ENCODE assay signal across 22 cellular contexts in genomic region chr11:125314264-125315087, GRCh38.
A peak's percentile ranks its signal among the peaks of the same experiment; 100 is the strongest.
DNase-seq lines count a peak whose midpoint lies in the region; ATAC-seq and TF ChIP-seq lines count a peak whose summit lies in the region.
"Had no signal": no experiment of that assay in that cellular context is flagged by ENCODE, and none has a peak within 500 bp of the region (broad histone marks: within the 10 kb centered on the region; RNA-seq: fewer than 3 reads in every experiment).

No MANE protein-coding gene starts in this region.

- WGBS in psoas muscle, 3 donors, result 52 to 56% (median 56%) methylated on average over 17 of the region's 17 CpGs

- H3K4me1 ChIP-seq in psoas muscle, result no peaks in the 10 kb centered on the region
- H3K4me1 ChIP-seq: right lobe of liver had no signal

- CTCF ChIA-PET in activated naive CD4-positive, alpha-beta T cell treated with anti-CD3 and anti-CD28 coated beads, Interleukin-2, amount 10 ng/mL, durations not matched to agents 7 days and 5 days (lab: Charles Lee), result no interaction called here

- H3K9me3 ChIP-seq in psoas muscle, result no peaks in the 10 kb centered on the region
- H3K9me3 ChIP-seq: adrenal gland, right lobe of liver had no signal

- H3K4me3 Mint-ChIP-seq in chondrocyte (ENCODE audit: unreplicated experiment), result no peak overlapping the region
- no peak overlapping the region for H3K4me3 Mint-ChIP-seq in activated naive CD4-positive, alpha-beta T cell treated with anti-CD3 and anti-CD28 coated beads, Interleukin-2, amount 10 ng/mL, durations not matched to agents 7 days and 5 days
- H3K4me3 Mint-ChIP-seq: activated CD4-positive, alpha-beta memory T cell treated with anti-CD3 and anti-CD28 coated beads, Interleukin-2, amount 10 ng/mL, durations not matched to agents 7 days and 5 days had no signal

- peak; percentile 59 for ATAC-seq in left ventricle myocardium superior
- peak in 3 of 4 donors; percentile 23 to 27 (median 26) for ATAC-seq in psoas muscle

- H3K9me3 Mint-ChIP-seq in chondrocyte (ENCODE audit: low read depth), result peaks cover 6% of the 10 kb centered on the region
- no peaks in the 10 kb centered on the region for H3K9me3 Mint-ChIP-seq in activated naive CD4-positive, alpha-beta T cell treated with anti-CD3 and anti-CD28 coated beads, Interleukin-2, amount 10 ng/mL, durations not matched to agents 7 days and 5 days
- H3K9me3 Mint-ChIP-seq: activated CD4-positive, alpha-beta memory T cell treated with anti-CD3 and anti-CD28 coated beads, Interleukin-2, amount 10 ng/mL, durations not matched to agents 7 days and 5 days had no signal

- TF ChIP-seq CTCF in chondrocyte (IDR thresholded peaks at IDR 0.05) (peak; percentile 28), psoas muscle (IDR thresholded peaks at IDR 0.05) (no peak)

- H3K27me3 ChIP-seq in H7 (ENCODE audit: control insufficient read depth, insufficient read depth, low read length), result no peaks in the 10 kb centered on the region
- no peaks in the 10 kb centered on the region for H3K27me3 ChIP-seq in psoas muscle (ENCODE audit: insufficient read depth in 3 of 3, low read length in 2 of 3)
- H3K27me3 ChIP-seq: adrenal gland, cardiac muscle cell, dorsolateral prefrontal cortex, hepatocyte, right lobe of liver had no signal

- no peaks in the 10 kb centered on the region for H3K27me3 Mint-ChIP-seq in chondrocyte (ENCODE audit: low read depth)
- peaks cover 21% of the 10 kb centered on the region for H3K27me3 Mint-ChIP-seq in activated naive CD4-positive, alpha-beta T cell treated with anti-CD3 and anti-CD28 coated beads, Interleukin-2, amount 10 ng/mL, durations not matched to agents 7 days and 5 days

- H3K4me3 ChIP-seq in H7 (ENCODE audit: insufficient read depth, low read depth, low read length) (no peak overlapping the region), psoas muscle (no peak overlapping the region)
- H3K4me3 ChIP-seq: adrenal gland, cardiac muscle cell, dorsolateral prefrontal cortex, hepatocyte, lung, right lobe of liver had no signal

- H3K27ac Mint-ChIP-seq in chondrocyte (ENCODE audit: unreplicated experiment), result no peak overlapping the region
- H3K27ac Mint-ChIP-seq in activated naive CD4-positive, alpha-beta T cell treated with anti-CD3 and anti-CD28 coated beads, Interleukin-2, amount 10 ng/mL, durations not matched to agents 7 days and 5 days, result no peak overlapping the region
- H3K27ac Mint-ChIP-seq: activated CD4-positive, alpha-beta memory T cell treated with anti-CD3 and anti-CD28 coated beads, Interleukin-2, amount 10 ng/mL, durations not matched to agents 7 days and 5 days had no signal

- H3K36me3 ChIP-seq in H7 (replicated peaks; ENCODE audit: control insufficient read depth, insufficient read depth, low read length) (no peaks in the 10 kb centered on the region), psoas muscle (ENCODE audit: insufficient read depth in 1 of 2, low read depth in 1 of 2) (no peaks in the 10 kb centered on the region)
- H3K36me3 ChIP-seq: adrenal gland, cardiac muscle cell, right lobe of liver had no signal

- H3K27ac ChIP-seq in psoas muscle, result no peak overlapping the region
- H3K27ac ChIP-seq: adrenal gland, cardiac muscle cell, epithelial cell of prostate, hepatocyte, right lobe of liver had no signal

- DNase-seq in H7 (peak; percentile 60), chondrocyte (ENCODE audit: low spot score) (no peak), left ventricle myocardium superior (peak; percentile 40), psoas muscle (no peak), EL (no peak), NCI-H526 treated with DMSO at 0.1 percent for 48 hours (lab: John Stamatoyannopoulos, UW) (no peak)
- DNase-seq in activated CD4-positive, alpha-beta T cell treated with anti-CD3 and anti-CD28 coated beads, Interleukin-2, amount 50 U/mL, for 48 hours, result no peak
- DNase-seq in activated naive CD4-positive, alpha-beta T cell treated with anti-CD3 and anti-CD28 coated beads, Interleukin-2, amount 10 ng/mL, durations not matched to agents 7 days and 5 days, result no peak
- DNase-seq: activated CD4-positive, alpha-beta memory T cell treated with anti-CD3 and anti-CD28 coated beads, Interleukin-2, amount 10 ng/mL, durations not matched to agents 7 days and 5 days; activated CD4-positive, CD25-positive, alpha-beta regulatory T cell; activated gamma-delta T cell treated with Interleukin-2 at 50 U/mL for 16 hours; activated T-cell treated with anti-CD3 and anti-CD28 coated beads for 4 hours; HCEC 1CT; NCI-H526; right lobe of liver; T-helper 9 cell had no signal

- intact Hi-C loops in left ventricle myocardium superior (cut with micrococcal nuclease) (no loop called here), psoas muscle (cut with DNase I) (no loop called here)

- peaks cover 15% of the 10 kb centered on the region for H3K36me3 Mint-ChIP-seq in chondrocyte (ENCODE audit: low read depth)
- H3K36me3 Mint-ChIP-seq in activated naive CD4-positive, alpha-beta T cell treated with anti-CD3 and anti-CD28 coated beads, Interleukin-2, amount 10 ng/mL, durations not matched to agents 7 days and 5 days, result no peaks in the 10 kb centered on the region

- H3K4me1 Mint-ChIP-seq in chondrocyte (ENCODE audit: low read depth), result peaks cover 65% of the 10 kb centered on the region
- H3K4me1 Mint-ChIP-seq in activated naive CD4-positive, alpha-beta T cell treated with anti-CD3 and anti-CD28 coated beads, Interleukin-2, amount 10 ng/mL, durations not matched to agents 7 days and 5 days, result no peaks in the 10 kb centered on the region
- H3K4me1 Mint-ChIP-seq: activated CD4-positive, alpha-beta memory T cell treated with anti-CD3 and anti-CD28 coated beads, Interleukin-2, amount 10 ng/mL, durations not matched to agents 7 days and 5 days had no signal

Comparison
In these comparisons a context has a peak if more than half of its experiments do, and no peak if none do; other contexts are left out.
1. DNase-seq: peak in H7 (single experiment) and left ventricle myocardium superior (single experiment); none in chondrocyte (single experiment), psoas muscle (0 of 2), activated CD4-positive, alpha-beta T cell treated with anti-CD3 and anti-CD28 coated beads, Interleukin-2, amount 50 U/mL, for 48 hours (0 of 2), EL (single experiment), activated naive CD4-positive, alpha-beta T cell treated with anti-CD3 and anti-CD28 coated beads, Interleukin-2, amount 10 ng/mL, durations not matched to agents 7 days and 5 days (single experiment) and NCI-H526 treated with DMSO at 0.1 percent for 48 hours (single experiment).